In the genomic region with DNA sequence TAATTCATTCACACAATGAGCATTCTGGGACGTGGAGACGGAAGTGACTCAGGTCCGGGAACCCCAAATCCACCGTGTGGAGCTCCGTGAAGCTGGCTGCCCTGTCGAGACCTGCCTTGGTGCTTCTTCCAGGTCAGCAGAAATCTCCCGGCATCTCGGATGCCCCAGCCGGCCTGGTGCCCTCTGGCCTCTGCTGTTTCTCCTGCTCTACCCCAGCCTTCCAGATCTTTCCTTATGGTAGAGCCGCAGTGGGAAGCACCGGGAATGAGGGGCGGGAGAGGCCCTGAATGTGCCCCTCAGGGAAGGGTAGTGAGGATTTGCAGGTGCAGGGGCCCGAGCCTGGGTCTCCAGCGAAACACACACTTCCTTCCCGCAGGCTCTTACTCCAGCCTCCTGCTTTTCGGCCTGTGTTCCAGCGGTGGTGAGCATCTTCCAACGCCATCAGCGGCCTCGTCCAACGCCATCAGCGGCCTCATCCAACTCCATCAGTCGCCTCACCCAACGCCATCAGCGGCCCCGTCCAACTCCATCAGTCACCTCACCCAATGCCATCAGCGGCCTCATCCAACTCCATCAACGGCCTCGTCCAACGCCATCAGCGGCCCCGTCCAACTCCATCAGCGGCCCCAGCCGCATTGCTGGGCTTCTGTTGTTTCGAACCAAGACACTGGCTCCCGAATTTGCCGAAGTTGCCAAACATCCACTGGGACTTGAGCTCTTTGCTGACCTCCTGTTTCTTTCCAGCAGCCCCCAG, we compare ENCODE assay signal across 22 cellular contexts. TPM values are rescaled to one million over a fixed set of nuclear protein-coding genes. Genes with fewer than 3 reads are reported as not detected.
"Had no signal": no experiment of that assay in that cellular context is flagged by ENCODE, and none has a peak within 500 bp of the region (broad histone marks: within the 10 kb centered on the region; RNA-seq: fewer than 3 reads in every experiment).

No MANE protein-coding gene starts in this region.

- H3K27me3 Mint-ChIP-seq: naive thymus-derived CD8-positive, alpha-beta T cell; stimulated activated naive B cell treated with anti-CD40 and anti-IgM and Interleukin-4, amounts not matched to agents 10 μg/mL and 1 μg/mL and 100 μg/mL, for 72 hours; stimulated activated naive CD8-positive, alpha-beta T cell treated with anti-CD3 and anti-CD28 coated beads, Interleukin-15, Interleukin-2, amounts not matched to agents 100 ng/mL and 50 ng/mL, for 24 hours had no signal

- H3K27ac Mint-ChIP-seq: stimulated activated naive CD8-positive, alpha-beta T cell treated with anti-CD3 and anti-CD28 coated beads, Interleukin-15, Interleukin-2, amounts not matched to agents 100 ng/mL and 50 ng/mL, for 24 hours had no signal

- H3K4me1 ChIP-seq: lower lobe of right lung, pancreas, right lobe of liver, upper lobe of left lung had no signal

- H3K4me3 ChIP-seq: coronary artery, hepatocyte, lower lobe of right lung, pancreas, right lobe of liver, thoracic aorta, tibial nerve, upper lobe of left lung had no signal

- ATAC-seq: left colon; left ventricle myocardium superior; lower lobe of right lung; naive thymus-derived CD8-positive, alpha-beta T cell; pancreas; right lobe of liver; stimulated activated naive B cell treated with anti-CD40 and anti-IgM and Interleukin-4, amounts not matched to agents 10 μg/mL and 1 μg/mL and 100 μg/mL, for 72 hours had no signal

- H3K27ac ChIP-seq: coronary artery, hepatocyte, lower lobe of right lung, pancreas, right lobe of liver, thoracic aorta, tibial nerve, upper lobe of left lung had no signal

- H3K27me3 ChIP-seq: hepatocyte, pancreas, right lobe of liver, tibial nerve, upper lobe of left lung had no signal

- H3K9me3 ChIP-seq: lower lobe of right lung, pancreas, right lobe of liver, thoracic aorta, tibial nerve had no signal

- H3K79me2 ChIP-seq: hepatocyte had no signal

- H3K36me3 ChIP-seq: lower lobe of right lung, pancreas, right lobe of liver, thoracic aorta had no signal

- H3K4me2 ChIP-seq: hepatocyte had no signal

- H3K4me3 Mint-ChIP-seq: naive thymus-derived CD8-positive, alpha-beta T cell; neural crest cell; stimulated activated naive B cell treated with anti-CD40 and anti-IgM and Interleukin-4, amounts not matched to agents 10 μg/mL and 1 μg/mL and 100 μg/mL, for 72 hours; stimulated activated naive CD8-positive, alpha-beta T cell treated with anti-CD3 and anti-CD28 coated beads, Interleukin-15, Interleukin-2, amounts not matched to agents 100 ng/mL and 50 ng/mL, for 24 hours had no signal

- H3K9me3 Mint-ChIP-seq: naive thymus-derived CD8-positive, alpha-beta T cell; neural crest cell; stimulated activated naive CD8-positive, alpha-beta T cell treated with anti-CD3 and anti-CD28 coated beads, Interleukin-15, Interleukin-2, amounts not matched to agents 100 ng/mL and 50 ng/mL, for 24 hours had no signal

- H2AFZ ChIP-seq: hepatocyte had no signal

- DNase-seq: dermis blood vessel endothelial cell; effector memory CD4-positive, alpha-beta T cell; left colon; left ventricle myocardium superior; lower lobe of right lung; naive thymus-derived CD8-positive, alpha-beta T cell; retina; right lobe of liver; small intestine; stimulated activated CD4-positive, alpha-beta T cell treated with anti-CD3 and anti-CD28 coated beads, Interleukin-15, amount 100 ng/mL, for 24 hours; stimulated activated CD4-positive, alpha-beta T cell treated with anti-CD3 and anti-CD28 coated beads, Interleukin-2, amount 100 ng/mL, for 48 hours; stimulated activated naive B cell treated with anti-CD40 and anti-IgM and Interleukin-4, amounts not matched to agents 10 μg/mL and 1 μg/mL and 100 μg/mL, for 72 hours; upper lobe of left lung had no signal

- FAIRE-seq: endometrium, frontal cortex, pancreas, small intestine had no signal

RNA-seq across cellular contexts. Expression of a gene that starts 57.1 kb away (rescaled TPM):
- polyA plus RNA-seq: naive thymus-derived CD8-positive, alpha-beta T cell had no signal
